ENCODE assay signal across 8 cellular contexts in the genomic region with DNA sequence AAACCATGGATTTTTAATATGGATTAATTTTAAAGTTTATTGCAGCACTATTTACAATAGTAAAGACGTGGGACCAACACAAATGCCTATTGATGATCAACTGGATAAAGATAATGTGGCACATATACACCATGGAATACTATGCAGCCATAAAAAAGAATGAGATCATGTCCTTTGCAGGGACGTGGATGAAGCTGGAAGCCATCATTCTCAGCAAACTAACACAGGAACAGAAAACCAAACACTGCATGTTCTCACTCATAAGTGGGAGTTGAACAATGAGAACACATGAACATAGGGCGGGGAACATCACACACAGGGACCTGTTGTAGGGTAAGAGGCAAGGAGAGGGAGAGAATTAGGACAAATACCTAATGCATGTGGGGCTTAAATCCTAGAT. TPM values are rescaled to one million over a fixed set of nuclear protein-coding genes. Genes with fewer than 3 reads are reported as not detected.
A peak's percentile ranks its signal among the peaks of the same experiment; 100 is the strongest.
DNase-seq lines count a peak whose midpoint lies in the region; ATAC-seq and TF ChIP-seq lines count a peak whose summit lies in the region.
"Not testable (repeated sequence)": the region's sequence is repeated elsewhere in the genome, so short reads cannot be mapped to it uniquely, and the experiment has no call there.

No MANE protein-coding gene starts in this region.

- H3K36me3 Mint-ChIP-seq in CD8-positive, alpha-beta memory T cell: peaks cover 4 to 58% (median 9%) of the 10 kb centered on the region in 3 donors
- H3K36me3 Mint-ChIP-seq in activated CD4-positive, alpha-beta T cell treated with anti-CD3 and anti-CD28 coated beads, Interleukin-2, amount 10 ng/mL, durations not matched to agents 24 days and 14 days (ENCODE audit: low read depth): peaks cover 36% of the 10 kb centered on the region
- peaks cover 40% of the 10 kb centered on the region for H3K36me3 Mint-ChIP-seq in activated T-helper 1 cell treated with anti-CD3 and anti-CD28 coated beads, Interleukin-12 subunit alpha, Interleukin-12 subunit beta, Interleukin-2, Interleukin-4 antibody, amounts not matched to agents 30 ng/mL and 10 ng/mL and 1 ng/mL, durations not matched to agents 14 hours and 24 hours and 36 hours (ENCODE audit: low read depth)
- peaks cover 66% of the 10 kb centered on the region for H3K36me3 Mint-ChIP-seq in activated naive CD8-positive, alpha-beta T cell treated with anti-CD3 and anti-CD28 coated beads for 36 hours
- H3K36me3 Mint-ChIP-seq in immature natural killer cell, natural killer cell: not testable (repeated sequence)
- H3K36me3 Mint-ChIP-seq in stimulated activated naive CD8-positive, alpha-beta T cell treated with anti-CD3 and anti-CD28 coated beads, Interleukin-15, Interleukin-2, amounts not matched to agents 100 ng/mL and 50 ng/mL, for 24 hours (ENCODE audit: low read depth): peaks cover 60% of the 10 kb centered on the region

- not testable (repeated sequence) for H3K9me3 ChIP-seq in CD8-positive, alpha-beta memory T cell (ENCODE audit: low read length)

- intact Hi-C loops in activated CD4-positive, alpha-beta T cell treated with anti-CD3 and anti-CD28 coated beads, Interleukin-2, amount 10 ng/mL, durations not matched to agents 24 days and 14 days (cut with micrococcal nuclease); activated T-helper 1 cell treated with anti-CD3 and anti-CD28 coated beads, Interleukin-12 subunit alpha, Interleukin-12 subunit beta, Interleukin-2, Interleukin-4 antibody, amounts not matched to agents 30 ng/mL and 10 ng/mL and 1 ng/mL, durations not matched to agents 14 hours and 24 hours and 36 hours (cut with micrococcal nuclease); natural killer cell (cut with micrococcal nuclease): not testable (repeated sequence)

- not testable (repeated sequence) for H3K27me3 ChIP-seq in CD8-positive, alpha-beta memory T cell (ENCODE audit: insufficient read depth, low read length, poor library complexity, severe bottlenecking)

- H3K4me3 Mint-ChIP-seq in CD8-positive, alpha-beta memory T cell: peak overlapping the region in 6 of 7 donors; percentile 5 to 67 (median 48)
- peak overlapping the region; percentile 6 for H3K4me3 Mint-ChIP-seq in activated CD4-positive, alpha-beta T cell treated with anti-CD3 and anti-CD28 coated beads, Interleukin-2, amount 10 ng/mL, durations not matched to agents 24 days and 14 days
- not testable (repeated sequence) for H3K4me3 Mint-ChIP-seq in activated T-helper 1 cell treated with anti-CD3 and anti-CD28 coated beads, Interleukin-12 subunit alpha, Interleukin-12 subunit beta, Interleukin-2, Interleukin-4 antibody, amounts not matched to agents 30 ng/mL and 10 ng/mL and 1 ng/mL, durations not matched to agents 14 hours and 24 hours and 36 hours; activated naive CD8-positive, alpha-beta T cell treated with anti-CD3 and anti-CD28 coated beads for 36 hours; natural killer cell; stimulated activated naive CD8-positive, alpha-beta T cell treated with anti-CD3 and anti-CD28 coated beads, Interleukin-15, Interleukin-2, amounts not matched to agents 100 ng/mL and 50 ng/mL, for 24 hours
- peak overlapping the region in 2 of 5 donors; percentile 15 to 21 for H3K4me3 Mint-ChIP-seq in immature natural killer cell

- peak overlapping the region in 6 of 8 donors; percentile 18 to 86 (median 62) for H3K27ac Mint-ChIP-seq in CD8-positive, alpha-beta memory T cell
- peak overlapping the region; percentile 3 for H3K27ac Mint-ChIP-seq in activated CD4-positive, alpha-beta T cell treated with anti-CD3 and anti-CD28 coated beads, Interleukin-2, amount 10 ng/mL, durations not matched to agents 24 days and 14 days
- H3K27ac Mint-ChIP-seq in activated T-helper 1 cell treated with anti-CD3 and anti-CD28 coated beads, Interleukin-12 subunit alpha, Interleukin-12 subunit beta, Interleukin-2, Interleukin-4 antibody, amounts not matched to agents 30 ng/mL and 10 ng/mL and 1 ng/mL, durations not matched to agents 14 hours and 24 hours and 36 hours: peak overlapping the region; percentile 5
- H3K27ac Mint-ChIP-seq in activated naive CD8-positive, alpha-beta T cell treated with anti-CD3 and anti-CD28 coated beads for 36 hours: peak overlapping the region; percentile 64
- H3K27ac Mint-ChIP-seq in immature natural killer cell (peak overlapping the region in 4 of 6 donors; percentile 25 to 81 (median 64)), natural killer cell (peak overlapping the region; percentile 39 to 66)
- H3K27ac Mint-ChIP-seq in stimulated activated naive CD8-positive, alpha-beta T cell treated with anti-CD3 and anti-CD28 coated beads, Interleukin-15, Interleukin-2, amounts not matched to agents 100 ng/mL and 50 ng/mL, for 24 hours: peak overlapping the region; percentile 87

- POLR2A ChIA-PET in CD8-positive, alpha-beta memory T cell (lab: Charles Lee): not testable (repeated sequence)

- ATAC-seq in SK-N-SH treated with all-trans-retinoic acid at 6 μM for 48 hours, natural killer cell: not testable (repeated sequence)

- H3K27me3 Mint-ChIP-seq in CD8-positive, alpha-beta memory T cell; activated CD4-positive, alpha-beta T cell treated with anti-CD3 and anti-CD28 coated beads, Interleukin-2, amount 10 ng/mL, durations not matched to agents 24 days and 14 days; activated T-helper 1 cell treated with anti-CD3 and anti-CD28 coated beads, Interleukin-12 subunit alpha, Interleukin-12 subunit beta, Interleukin-2, Interleukin-4 antibody, amounts not matched to agents 30 ng/mL and 10 ng/mL and 1 ng/mL, durations not matched to agents 14 hours and 24 hours and 36 hours (ENCODE audit: insufficient read depth); activated naive CD8-positive, alpha-beta T cell treated with anti-CD3 and anti-CD28 coated beads for 36 hours; natural killer cell (ENCODE audit: low read depth in 2 of 2); stimulated activated naive CD8-positive, alpha-beta T cell treated with anti-CD3 and anti-CD28 coated beads, Interleukin-15, Interleukin-2, amounts not matched to agents 100 ng/mL and 50 ng/mL, for 24 hours: not testable (repeated sequence)
- H3K27me3 Mint-ChIP-seq in immature natural killer cell (ENCODE audit: low read depth in 3 of 3): peaks cover 5 to 13% (median 6%) of the 10 kb centered on the region in 3 donors

- CTCF ChIA-PET in CD8-positive, alpha-beta memory T cell (lab: Charles Lee): not testable (repeated sequence)

- not testable (repeated sequence) for TF ChIP-seq CTCF in natural killer cell (IDR thresholded peaks at IDR 0.05)

- not testable (repeated sequence) for DNase-seq in CD8-positive, alpha-beta memory T cell; activated CD4-positive, alpha-beta T cell treated with anti-CD3 and anti-CD28 coated beads, Interleukin-2, amount 10 ng/mL, durations not matched to agents 24 days and 14 days; activated T-helper 1 cell treated with anti-CD3 and anti-CD28 coated beads, Interleukin-12 subunit alpha, Interleukin-12 subunit beta, Interleukin-2, Interleukin-4 antibody, amounts not matched to agents 30 ng/mL and 10 ng/mL and 1 ng/mL, durations not matched to agents 14 hours and 24 hours and 36 hours (ENCODE audit: low spot score); activated naive CD8-positive, alpha-beta T cell treated with anti-CD3 and anti-CD28 coated beads for 36 hours; immature natural killer cell; natural killer cell

- not testable (repeated sequence) for H3K9me3 Mint-ChIP-seq in CD8-positive, alpha-beta memory T cell; activated CD4-positive, alpha-beta T cell treated with anti-CD3 and anti-CD28 coated beads, Interleukin-2, amount 10 ng/mL, durations not matched to agents 24 days and 14 days; activated T-helper 1 cell treated with anti-CD3 and anti-CD28 coated beads, Interleukin-12 subunit alpha, Interleukin-12 subunit beta, Interleukin-2, Interleukin-4 antibody, amounts not matched to agents 30 ng/mL and 10 ng/mL and 1 ng/mL, durations not matched to agents 14 hours and 24 hours and 36 hours; activated naive CD8-positive, alpha-beta T cell treated with anti-CD3 and anti-CD28 coated beads for 36 hours; immature natural killer cell; natural killer cell; stimulated activated naive CD8-positive, alpha-beta T cell treated with anti-CD3 and anti-CD28 coated beads, Interleukin-15, Interleukin-2, amounts not matched to agents 100 ng/mL and 50 ng/mL, for 24 hours

- H3K4me1 Mint-ChIP-seq in CD8-positive, alpha-beta memory T cell: peaks cover 68 to 75% (median 71%) of the 10 kb centered on the region in 3 donors
- peaks cover 53% of the 10 kb centered on the region for H3K4me1 Mint-ChIP-seq in activated CD4-positive, alpha-beta T cell treated with anti-CD3 and anti-CD28 coated beads, Interleukin-2, amount 10 ng/mL, durations not matched to agents 24 days and 14 days
- H3K4me1 Mint-ChIP-seq in activated T-helper 1 cell treated with anti-CD3 and anti-CD28 coated beads, Interleukin-12 subunit alpha, Interleukin-12 subunit beta, Interleukin-2, Interleukin-4 antibody, amounts not matched to agents 30 ng/mL and 10 ng/mL and 1 ng/mL, durations not matched to agents 14 hours and 24 hours and 36 hours (ENCODE audit: low read depth): peaks cover 58% of the 10 kb centered on the region
- H3K4me1 Mint-ChIP-seq in activated naive CD8-positive, alpha-beta T cell treated with anti-CD3 and anti-CD28 coated beads for 36 hours: peaks cover 57% of the 10 kb centered on the region
- H3K4me1 Mint-ChIP-seq in immature natural killer cell (peaks cover 75 to 84% of the 10 kb centered on the region in 2 donors), natural killer cell (peaks cover 69 to 70% of the 10 kb centered on the region in 2 donors)
- peaks cover 63% of the 10 kb centered on the region for H3K4me1 Mint-ChIP-seq in stimulated activated naive CD8-positive, alpha-beta T cell treated with anti-CD3 and anti-CD28 coated beads, Interleukin-15, Interleukin-2, amounts not matched to agents 100 ng/mL and 50 ng/mL, for 24 hours (ENCODE audit: low read depth)

- not testable (repeated sequence) for H3K4me3 ChIP-seq in CD8-positive, alpha-beta memory T cell (ENCODE audit: low read length)

- not testable (repeated sequence) for H3K27ac ChIP-seq in CD8-positive, alpha-beta memory T cell (ENCODE audit: low read depth, low read length)

- H3K4me1 ChIP-seq in CD8-positive, alpha-beta memory T cell (ENCODE audit: insufficient read depth, low read length): peaks cover 55% of the 10 kb centered on the region

- not testable (repeated sequence) for H3K36me3 ChIP-seq in CD8-positive, alpha-beta memory T cell (ENCODE audit: insufficient read depth, low read length)

RNA-seq across cellular contexts. Expression of gene SMCHD1, which starts 5.3 kb away (rescaled TPM):
- total RNA-seq in CD8-positive, alpha-beta memory T cell: 10 to 100 TPM; 89.5 to 93.7 TPM
- 42.9 TPM for polyA plus RNA-seq in CD8-positive, alpha-beta memory T cell
- total RNA-seq in activated CD4-positive, alpha-beta T cell treated with anti-CD3 and anti-CD28 coated beads, Interleukin-2, amount 10 ng/mL, durations not matched to agents 24 days and 14 days: 98.4 and 109 TPM in 2 replicates
- 98.6 and 112 TPM in 2 replicates for total RNA-seq in activated T-helper 1 cell treated with anti-CD3 and anti-CD28 coated beads, Interleukin-12 subunit alpha, Interleukin-12 subunit beta, Interleukin-2, Interleukin-4 antibody, amounts not matched to agents 30 ng/mL and 10 ng/mL and 1 ng/mL, durations not matched to agents 14 hours and 24 hours and 36 hours
- 10 to 100 TPM; 85.1 to 97.2 TPM for total RNA-seq in activated naive CD8-positive, alpha-beta T cell treated with anti-CD3 and anti-CD28 coated beads for 36 hours
- 10 to 100 TPM; 13.9 to 31.0 (median 17.8) TPM for polyA plus RNA-seq in immature natural killer cell
- total RNA-seq in natural killer cell: 100 to 1,000 TPM; 200 to 240 (median 203) TPM

Comparison
In these comparisons a context has a peak if more than half of its experiments do, and no peak if none do; other contexts are left out.
1. H3K27ac Mint-ChIP-seq: peak in every context shown above with its lines; median percentile 87 in stimulated activated naive CD8-positive, alpha-beta T cell treated with anti-CD3 and anti-CD28 coated beads, Interleukin-15, Interleukin-2, amounts not matched to agents 100 ng/mL and 50 ng/mL, for 24 hours; 64 in activated naive CD8-positive, alpha-beta T cell treated with anti-CD3 and anti-CD28 coated beads for 36 hours; 64 in immature natural killer cell; 62 in CD8-positive, alpha-beta memory T cell; 52 in natural killer cell; 5 in activated T-helper 1 cell treated with anti-CD3 and anti-CD28 coated beads, Interleukin-12 subunit alpha, Interleukin-12 subunit beta, Interleukin-2, Interleukin-4 antibody, amounts not matched to agents 30 ng/mL and 10 ng/mL and 1 ng/mL, durations not matched to agents 14 hours and 24 hours and 36 hours; 3 in activated CD4-positive, alpha-beta T cell treated with anti-CD3 and anti-CD28 coated beads, Interleukin-2, amount 10 ng/mL, durations not matched to agents 24 days and 14 days.